ENCODE assay signal across 1 cellular context in genomic region chr14:91509083-91509877, GRCh38.
TF ChIP-seq lines count a peak whose summit lies in the region.

No MANE protein-coding gene starts in this region.

TF ChIP-seq in HepG2, 621 proteins besides CTCF, POLR2A, EP300 and RAD21 (continued from another document and continues in another):
- TF ChIP-seq, protein P1, sequence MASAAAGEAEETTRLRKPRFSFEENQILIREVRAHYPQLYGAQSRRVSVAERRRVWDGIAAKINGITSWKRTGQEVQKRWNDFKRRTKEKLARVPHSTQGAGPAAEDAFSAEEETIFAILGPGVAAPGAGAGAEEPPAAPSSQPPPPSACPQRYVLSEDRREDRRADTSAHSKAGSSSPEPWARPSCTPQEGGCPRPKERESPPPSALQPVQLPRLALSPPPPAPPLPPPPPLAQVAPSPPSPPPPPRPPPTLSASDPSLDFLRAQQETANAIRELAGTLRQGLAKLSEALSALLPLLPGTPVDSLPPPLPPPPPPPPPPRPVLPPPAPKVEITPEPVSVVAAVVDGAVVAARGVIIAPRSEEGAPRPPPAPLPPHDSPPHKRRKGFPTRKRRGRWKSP (CRISPR knock-in tag; IDR thresholded peaks at IDR 0.05): 0 out of 2 replicates have a peak, but pooled peaks have one; percentile 45
- TF ChIP-seq ZNF430 (CRISPR knock-in tag; IDR thresholded peaks at IDR 0.05): peak; percentile 48; the same call in 1 of the 2 replicates
- TF ChIP-seq BORCS8-MEF2B (CRISPR knock-in tag; IDR thresholded peaks at IDR 0.05): peak; percentile 65; the same call in 1 of the 2 replicates
- no peak for TF ChIP-seq SRSF9 (IDR thresholded peaks at IDR 0.05; ENCODE audit: borderline replicate concordance, insufficient read depth, low read depth, low read length, poor library complexity, severe bottlenecking)
- peak; percentile 55; the same call in 1 of the 2 replicates for TF ChIP-seq NRL (CRISPR knock-in tag; IDR thresholded peaks at IDR 0.05; ENCODE audit: borderline replicate concordance)
- no peak for TF ChIP-seq CREM (IDR thresholded peaks at IDR 0.05)
- TF ChIP-seq CREM (CRISPR knock-in tag; IDR thresholded peaks at IDR 0.05): no peak
- no peak for TF ChIP-seq PHF5A (CRISPR knock-in tag; IDR thresholded peaks at IDR 0.05; ENCODE audit: low read depth, unreplicated experiment)
- TF ChIP-seq, protein P2, sequence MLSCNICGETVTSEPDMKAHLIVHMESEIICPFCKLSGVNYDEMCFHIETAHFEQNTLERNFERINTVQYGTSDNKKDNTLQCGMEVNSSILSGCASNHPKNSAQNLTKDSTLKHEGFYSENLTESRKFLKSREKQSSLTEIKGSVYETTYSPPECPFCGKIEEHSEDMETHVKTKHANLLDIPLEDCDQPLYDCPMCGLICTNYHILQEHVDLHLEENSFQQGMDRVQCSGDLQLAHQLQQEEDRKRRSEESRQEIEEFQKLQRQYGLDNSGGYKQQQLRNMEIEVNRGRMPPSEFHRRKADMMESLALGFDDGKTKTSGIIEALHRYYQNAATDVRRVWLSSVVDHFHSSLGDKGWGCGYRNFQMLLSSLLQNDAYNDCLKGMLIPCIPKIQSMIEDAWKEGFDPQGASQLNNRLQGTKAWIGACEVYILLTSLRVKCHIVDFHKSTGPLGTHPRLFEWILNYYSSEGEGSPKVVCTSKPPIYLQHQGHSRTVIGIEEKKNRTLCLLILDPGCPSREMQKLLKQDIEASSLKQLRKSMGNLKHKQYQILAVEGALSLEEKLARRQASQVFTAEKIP (CRISPR knock-in tag; IDR thresholded peaks at IDR 0.05; ENCODE audit: borderline replicate concordance): no peak
- peak; percentile 76 for TF ChIP-seq ZC3H13 (CRISPR knock-in tag; IDR thresholded peaks at IDR 0.05)
- no peak for TF ChIP-seq SIN3B (IDR thresholded peaks at IDR 0.05; ENCODE audit: low read length)
- TF ChIP-seq, protein P3, sequence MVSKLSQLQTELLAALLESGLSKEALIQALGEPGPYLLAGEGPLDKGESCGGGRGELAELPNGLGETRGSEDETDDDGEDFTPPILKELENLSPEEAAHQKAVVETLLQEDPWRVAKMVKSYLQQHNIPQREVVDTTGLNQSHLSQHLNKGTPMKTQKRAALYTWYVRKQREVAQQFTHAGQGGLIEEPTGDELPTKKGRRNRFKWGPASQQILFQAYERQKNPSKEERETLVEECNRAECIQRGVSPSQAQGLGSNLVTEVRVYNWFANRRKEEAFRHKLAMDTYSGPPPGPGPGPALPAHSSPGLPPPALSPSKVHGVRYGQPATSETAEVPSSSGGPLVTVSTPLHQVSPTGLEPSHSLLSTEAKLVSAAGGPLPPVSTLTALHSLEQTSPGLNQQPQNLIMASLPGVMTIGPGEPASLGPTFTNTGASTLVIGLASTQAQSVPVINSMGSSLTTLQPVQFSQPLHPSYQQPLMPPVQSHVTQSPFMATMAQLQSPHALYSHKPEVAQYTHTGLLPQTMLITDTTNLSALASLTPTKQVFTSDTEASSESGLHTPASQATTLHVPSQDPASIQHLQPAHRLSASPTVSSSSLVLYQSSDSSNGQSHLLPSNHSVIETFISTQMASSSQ (IDR thresholded peaks at IDR 0.05; ENCODE audit: low read depth): no peak
- TF ChIP-seq, protein P3 (CRISPR knock-in tag; IDR thresholded peaks at IDR 0.05; ENCODE audit: borderline replicate concordance): peak; percentile 58; the same call in 1 of the 2 replicates
- no peak for TF ChIP-seq SP1 (IDR thresholded peaks at IDR 0.05)
- no peak for TF ChIP-seq SP1 (CRISPR knock-in tag; IDR thresholded peaks at IDR 0.05)
- TF ChIP-seq TAF15 (IDR thresholded peaks at IDR 0.05; ENCODE audit: low read depth, low read length, poor library complexity, severe bottlenecking): no peak
- TF ChIP-seq MED13 (CRISPR knock-in tag; IDR thresholded peaks at IDR 0.05): no peak
- no peak for TF ChIP-seq ZNF75D (CRISPR knock-in tag; IDR thresholded peaks at IDR 0.05; ENCODE audit: borderline replicate concordance)
- TF ChIP-seq, protein P4, sequence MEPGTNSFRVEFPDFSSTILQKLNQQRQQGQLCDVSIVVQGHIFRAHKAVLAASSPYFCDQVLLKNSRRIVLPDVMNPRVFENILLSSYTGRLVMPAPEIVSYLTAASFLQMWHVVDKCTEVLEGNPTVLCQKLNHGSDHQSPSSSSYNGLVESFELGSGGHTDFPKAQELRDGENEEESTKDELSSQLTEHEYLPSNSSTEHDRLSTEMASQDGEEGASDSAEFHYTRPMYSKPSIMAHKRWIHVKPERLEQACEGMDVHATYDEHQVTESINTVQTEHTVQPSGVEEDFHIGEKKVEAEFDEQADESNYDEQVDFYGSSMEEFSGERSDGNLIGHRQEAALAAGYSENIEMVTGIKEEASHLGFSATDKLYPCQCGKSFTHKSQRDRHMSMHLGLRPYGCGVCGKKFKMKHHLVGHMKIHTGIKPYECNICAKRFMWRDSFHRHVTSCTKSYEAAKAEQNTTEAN (CRISPR knock-in tag; conservative IDR thresholded peaks at IDR 0.05): peak; percentile 94; the same call in 1 of the 2 replicates
- no peak for TF ChIP-seq MEIS2 (CRISPR knock-in tag; IDR thresholded peaks at IDR 0.05)
- TF ChIP-seq, protein P5, sequence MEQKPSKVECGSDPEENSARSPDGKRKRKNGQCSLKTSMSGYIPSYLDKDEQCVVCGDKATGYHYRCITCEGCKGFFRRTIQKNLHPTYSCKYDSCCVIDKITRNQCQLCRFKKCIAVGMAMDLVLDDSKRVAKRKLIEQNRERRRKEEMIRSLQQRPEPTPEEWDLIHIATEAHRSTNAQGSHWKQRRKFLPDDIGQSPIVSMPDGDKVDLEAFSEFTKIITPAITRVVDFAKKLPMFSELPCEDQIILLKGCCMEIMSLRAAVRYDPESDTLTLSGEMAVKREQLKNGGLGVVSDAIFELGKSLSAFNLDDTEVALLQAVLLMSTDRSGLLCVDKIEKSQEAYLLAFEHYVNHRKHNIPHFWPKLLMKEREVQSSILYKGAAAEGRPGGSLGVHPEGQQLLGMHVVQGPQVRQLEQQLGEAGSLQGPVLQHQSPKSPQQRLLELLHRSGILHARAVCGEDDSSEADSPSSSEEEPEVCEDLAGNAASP (CRISPR knock-in tag; IDR thresholded peaks at IDR 0.05; ENCODE audit: borderline replicate concordance): peak; percentile 20; the same call in 1 of the 2 replicates
- no peak for TF ChIP-seq TEAD3 (CRISPR knock-in tag; optimal IDR thresholded peaks at IDR 0.05; ENCODE audit: borderline replicate concordance)
- no peak for TF ChIP-seq ZKSCAN8 (CRISPR knock-in tag; IDR thresholded peaks at IDR 0.05; ENCODE audit: borderline replicate concordance)
- peak; percentile 67; the same call in 1 of the 2 replicates for TF ChIP-seq ZNF274 (CRISPR knock-in tag; IDR thresholded peaks at IDR 0.05)
- TF ChIP-seq DBP (CRISPR knock-in tag; IDR thresholded peaks at IDR 0.05; ENCODE audit: not compliant biosample characterization): no peak
- TF ChIP-seq ZNF629 (CRISPR knock-in tag; conservative IDR thresholded peaks at IDR 0.05): peak; percentile 95
- no peak for TF ChIP-seq ZNF780A (CRISPR knock-in tag; IDR thresholded peaks at IDR 0.05)
- no peak for TF ChIP-seq HNRNPUL1 (IDR thresholded peaks at IDR 0.05; ENCODE audit: low read depth, low read length)
- peak; percentile 76 for TF ChIP-seq RCOR2 (CRISPR knock-in tag; IDR thresholded peaks at IDR 0.05)
- peak; percentile 40; the same call in 1 of the 2 replicates for TF ChIP-seq ZNF232 (CRISPR knock-in tag; IDR thresholded peaks at IDR 0.05; ENCODE audit: borderline replicate concordance)
- no peak for TF ChIP-seq MBNL3 (CRISPR knock-in tag; conservative IDR thresholded peaks at IDR 0.05)
- peak; percentile 46; the same call in 1 of the 2 replicates for TF ChIP-seq ZNF451 (CRISPR knock-in tag; IDR thresholded peaks at IDR 0.05)
- no peak for TF ChIP-seq GLI4 (CRISPR knock-in tag; IDR thresholded peaks at IDR 0.05; ENCODE audit: borderline replicate concordance)
- TF ChIP-seq AKNA (CRISPR knock-in tag; IDR thresholded peaks at IDR 0.05; ENCODE audit: borderline replicate concordance): no peak
- TF ChIP-seq SOX6 (IDR thresholded peaks at IDR 0.05): no peak
- TF ChIP-seq SOX6 (CRISPR knock-in tag; IDR thresholded peaks at IDR 0.05): peak; percentile 38; the same call in 1 of the 2 replicates
- no peak for TF ChIP-seq GMEB1 (CRISPR knock-in tag; IDR thresholded peaks at IDR 0.05; ENCODE audit: borderline replicate concordance)
- no peak for TF ChIP-seq SOX5 (CRISPR knock-in tag; IDR thresholded peaks at IDR 0.05; ENCODE audit: borderline replicate concordance)
- TF ChIP-seq ZBTB2 (CRISPR knock-in tag; IDR thresholded peaks at IDR 0.05; ENCODE audit: low read depth): peak; percentile 50; the same call in 1 of the 2 replicates
